In genomic region chr21:34639882-34640788, GRCh38 we compare ENCODE assay signal across 1 cellular context.
A peak's percentile ranks its signal among the peaks of the same experiment; 100 is the strongest.
TF ChIP-seq lines count a peak whose summit lies in the region.

No MANE protein-coding gene starts in this region.

TF ChIP-seq in K562, 482 proteins besides CTCF, POLR2A, EP300 and RAD21 (continued from another document and continues in another):
- TF ChIP-seq ZNF318 (IDR thresholded peaks at IDR 0.05; ENCODE audit: borderline replicate concordance in 1 of 2, low read depth in 1 of 2) (peak in 1 of 2 experiments; percentile 86; a peak in 2 of 4 replicates), ZNF316 (IDR thresholded peaks at IDR 0.05) (peak; percentile 96), MEF2A (IDR thresholded peaks at IDR 0.05; ENCODE audit: control insufficient read depth, low read depth, low read length) (no peak), ZNF79 (CRISPR knock-in tag; IDR thresholded peaks at IDR 0.05; ENCODE audit: low read depth) (no peak), MAZ (CRISPR knock-in tag; conservative IDR thresholded peaks at IDR 0.05 in 1 of 2, IDR thresholded peaks at IDR 0.05 in 1 of 2) (peak; percentile 31 to 76; a peak in 2 of 4 replicates), ZBTB12 (CRISPR knock-in tag; IDR thresholded peaks at IDR 0.05) (0 out of 2 replicates have a peak, but pooled peaks have one; percentile 4), ZNF696 (CRISPR knock-in tag; conservative IDR thresholded peaks at IDR 0.05) (no peak), CREB3 (tag; conservative IDR thresholded peaks at IDR 0.05; ENCODE audit: low read depth) (peak; percentile 81), CXXC5 (CRISPR knock-in tag; IDR thresholded peaks at IDR 0.05) (peak; percentile 61), ZNF583 (CRISPR knock-in tag; IDR thresholded peaks at IDR 0.05) (no peak), ARID1B (IDR thresholded peaks at IDR 0.05) (peak; percentile 35; the same call in 1 of the 2 replicates), ZNF324 (CRISPR knock-in tag; IDR thresholded peaks at IDR 0.05) (no peak), HMGXB4 (CRISPR knock-in tag; IDR thresholded peaks at IDR 0.05) (no peak), MECOM (CRISPR knock-in tag; IDR thresholded peaks at IDR 0.05) (peak; percentile 21; the same call in 1 of the 2 replicates), GATA2 (CRISPR knock-in tag; IDR thresholded peaks at IDR 0.05) (peak; percentile 74), ZC3H8 (IDR thresholded peaks at IDR 0.05) (no peak), CREM (IDR thresholded peaks at IDR 0.05; ENCODE audit: low read depth) (peak; percentile 30; the same call in 1 of the 2 replicates), NRF1 (conservative IDR thresholded peaks at IDR 0.05 in 1 of 2, IDR thresholded peaks at IDR 0.05 in 1 of 2) (no peak), L3MBTL2 (IDR thresholded peaks at IDR 0.05) (peak; percentile 95), ZBTB40 (IDR thresholded peaks at IDR 0.05) (0 out of 2 replicates have a peak, but pooled peaks have one; percentile 40), ZBTB40 (CRISPR knock-in tag; IDR thresholded peaks at IDR 0.05) (no peak), ARID2 (IDR thresholded peaks at IDR 0.05) (no peak), NFE2L1 (tag; IDR thresholded peaks at IDR 0.05; ENCODE audit: borderline replicate concordance, low read depth) (peak; percentile 89), ZNF75A (CRISPR knock-in tag; IDR thresholded peaks at IDR 0.05) (no peak), TAF9B (IDR thresholded peaks at IDR 0.05; ENCODE audit: partially characterized antibody) (peak; percentile 42), RCOR1 (IDR thresholded peaks at IDR 0.05; ENCODE audit: borderline replicate concordance in 1 of 2, low read depth in 2 of 2, low read length in 2 of 2) (peak in 1 of 2 experiments; percentile 46; a peak in 1 of 4 replicates), POU5F1 (IDR thresholded peaks at IDR 0.05; ENCODE audit: borderline replicate concordance, low read depth, low read length, partially characterized antibody) (no peak), ZFPM2 (CRISPR knock-in tag; IDR thresholded peaks at IDR 0.05) (no peak), ZNF695 (CRISPR knock-in tag; IDR thresholded peaks at IDR 0.05) (no peak), NR4A1 (CRISPR knock-in tag; IDR thresholded peaks at IDR 0.05) (no peak), NR4A1 (tag; IDR thresholded peaks at IDR 0.05) (peak; percentile 85), GABPB2 (CRISPR knock-in tag; conservative IDR thresholded peaks at IDR 0.05) (no peak), E2F5 (CRISPR knock-in tag; IDR thresholded peaks at IDR 0.05) (no peak), KDM1A (IDR thresholded peaks at IDR 0.05) (no peak), DPF2 (IDR thresholded peaks at IDR 0.05) (peak; percentile 67), IRF9 (tag; IDR thresholded peaks at IDR 0.05) (peak; percentile 80), YY1 (IDR thresholded peaks at IDR 0.05; ENCODE audit: borderline replicate concordance in 1 of 3, control insufficient read depth in 1 of 3, extremely low read depth in 1 of 3, insufficient read depth in 3 of 3, insufficient read length in 1 of 3, insufficient replicate concordance in 2 of 3, low read depth in 1 of 3, low read length in 2 of 3) (no peak), ZNF668 (CRISPR knock-in tag; IDR thresholded peaks at IDR 0.05) (peak; percentile 19; the same call in 1 of the 2 replicates), PML (IDR thresholded peaks at IDR 0.05; ENCODE audit: low read length) (no peak)
